Comparison of ENCODE assay signal across 33 cellular contexts in genomic region chr4:4195354-4195753, GRCh38. TPM values are rescaled to one million over a fixed set of nuclear protein-coding genes. Genes with fewer than 3 reads are reported as not detected.
"Had no signal": no experiment of that assay in that cellular context is flagged by ENCODE, and none has a peak within 500 bp of the region (broad histone marks: within the 10 kb centered on the region; RNA-seq: fewer than 3 reads in every experiment).

No MANE protein-coding gene starts in this region.

- H3K27ac ChIP-seq: stomach, suprapubic skin, testis, thoracic aorta, thyroid gland, tibial artery, tibial nerve, transverse colon, upper lobe of left lung, upper lobe of right lung, uterus, vagina had no signal

- H3K36me3 ChIP-seq: stomach, suprapubic skin, thoracic aorta, thyroid gland, tibial artery, tibial nerve, transverse colon, upper lobe of left lung, upper lobe of right lung, uterus, vagina had no signal

- H3K27me3 ChIP-seq: testis, thyroid gland, tibial nerve, upper lobe of left lung, upper lobe of right lung, uterus, vagina had no signal

- H3K9me3 ChIP-seq: suprapubic skin, testis, thoracic aorta, thyroid gland, tibial artery, tibial nerve, transverse colon, upper lobe of left lung, upper lobe of right lung, uterus, vagina had no signal

- H3K4me3 Mint-ChIP-seq: stimulated activated effector memory CD8-positive, alpha-beta T cell treated with anti-CD3 and anti-CD28 coated beads, Interleukin-12 subunit alpha, Interleukin-12 subunit beta, amount 100 ng/mL, for 72 hours; stimulated activated memory B cell treated with anti-CD40 and anti-IgM and Interleukin-4, amounts not matched to agents 10 μg/mL and 1 μg/mL and 100 μg/mL, for 72 hours; stimulated activated naive B cell treated with anti-CD40 and anti-IgM and Interleukin-4, amounts not matched to agents 10 μg/mL and 1 μg/mL and 100 μg/mL, for 72 hours; stimulated activated naive CD8-positive, alpha-beta T cell treated with anti-CD3 and anti-CD28 coated beads, Interleukin-15, amount 100 ng/mL, for 72 hours; stimulated activated naive CD8-positive, alpha-beta T cell treated with anti-CD3 and anti-CD28 coated beads, Interleukin-15, Interleukin-2, amounts not matched to agents 100 ng/mL and 50 ng/mL, for 24 hours; type B pancreatic cell had no signal

- H3K27ac Mint-ChIP-seq: stimulated activated effector memory CD8-positive, alpha-beta T cell treated with anti-CD3 and anti-CD28 coated beads, Interleukin-12 subunit alpha, Interleukin-12 subunit beta, amount 100 ng/mL, for 72 hours; stimulated activated memory B cell treated with anti-CD40 and anti-IgM and Interleukin-4, amounts not matched to agents 10 μg/mL and 1 μg/mL and 100 μg/mL, for 72 hours; stimulated activated naive B cell treated with anti-CD40 and anti-IgM and Interleukin-4, amounts not matched to agents 10 μg/mL and 1 μg/mL and 100 μg/mL, for 72 hours; stimulated activated naive CD8-positive, alpha-beta T cell treated with anti-CD3 and anti-CD28 coated beads, Interleukin-15, amount 100 ng/mL, for 72 hours; stimulated activated naive CD8-positive, alpha-beta T cell treated with anti-CD3 and anti-CD28 coated beads, Interleukin-15, Interleukin-2, amounts not matched to agents 100 ng/mL and 50 ng/mL, for 24 hours; type B pancreatic cell had no signal

- H3K4me3 ChIP-seq: stomach, suprapubic skin, testis, thoracic aorta, thyroid gland, tibial artery, tibial nerve, transverse colon, upper lobe of left lung, upper lobe of right lung, uterus, vagina had no signal

- ATAC-seq: stimulated activated effector memory CD8-positive, alpha-beta T cell treated with anti-CD3 and anti-CD28 coated beads, Interleukin-12 subunit alpha, Interleukin-12 subunit beta, amount 100 ng/mL, for 72 hours; stimulated activated memory B cell treated with anti-CD40 and anti-IgM and Interleukin-4, amounts not matched to agents 10 μg/mL and 1 μg/mL and 100 μg/mL, for 72 hours; stimulated activated naive B cell treated with anti-CD40 and anti-IgM and Interleukin-4, amounts not matched to agents 10 μg/mL and 1 μg/mL and 100 μg/mL, for 72 hours; stimulated activated naive CD8-positive, alpha-beta T cell treated with anti-CD3 and anti-CD28 coated beads, Interleukin-15, amount 100 ng/mL, for 72 hours; stimulated activated naive CD8-positive, alpha-beta T cell treated with anti-CD3 and anti-CD28 coated beads, Interleukin-15, Interleukin-2, amounts not matched to agents 100 U/mL and 50 U/mL, for 24 hours; upper lobe of right lung had no signal

- H3K4me1 ChIP-seq: stomach, suprapubic skin, testis, thyroid gland, tibial artery, tibial nerve, transverse colon, upper lobe of left lung, upper lobe of right lung, uterus, vagina had no signal

- H3K36me3 Mint-ChIP-seq: stimulated activated effector memory CD8-positive, alpha-beta T cell treated with anti-CD3 and anti-CD28 coated beads, Interleukin-12 subunit alpha, Interleukin-12 subunit beta, amount 100 ng/mL, for 72 hours; stimulated activated memory B cell treated with anti-CD40 and anti-IgM and Interleukin-4, amounts not matched to agents 10 μg/mL and 1 μg/mL and 100 μg/mL, for 72 hours; stimulated activated naive B cell treated with anti-CD40 and anti-IgM and Interleukin-4, amounts not matched to agents 10 μg/mL and 1 μg/mL and 100 μg/mL, for 72 hours; type B pancreatic cell had no signal

- FAIRE-seq: urothelium cell line had no signal

- DNase-seq: stimulated activated CD4-positive, alpha-beta T cell treated with anti-CD3 and anti-CD28 coated beads, Interleukin-2, amount 100 ng/mL, for 48 hours; stimulated activated CD4-positive, alpha-beta T cell treated with anti-CD3 and anti-CD28 coated beads, Interleukin-4, amount 100 ng/mL, for 1 hour; stimulated activated CD4-positive, alpha-beta T cell treated with anti-CD3 and anti-CD28 coated beads, Interleukin-4, amount 100 ng/mL, for 24 hours; stimulated activated CD4-positive, alpha-beta T cell treated with anti-CD3 and anti-CD28 coated beads, Interleukin-4, amount 100 ng/mL, for 4 hours; stimulated activated CD8-positive, alpha-beta memory T cell treated with anti-CD3 and anti-CD28 coated beads, Interleukin-4, amount 100 ng/mL, for 48 hours; stimulated activated naive B cell treated with anti-CD40 and anti-IgM and Interleukin-4, amounts not matched to agents 10 μg/mL and 1 μg/mL and 100 μg/mL, for 72 hours; stimulated activated naive CD4-positive, alpha-beta T cell; stimulated activated naive CD4-positive, alpha-beta T cell treated with Interleukin-2 at 50 U/mL for 16 hours; stimulated activated naive CD8-positive, alpha-beta T cell treated with anti-CD3 and anti-CD28 coated beads, Interleukin-15, amount 100 ng/mL, for 72 hours; stimulated activated naive CD8-positive, alpha-beta T cell treated with anti-CD3 and anti-CD28 coated beads, Interleukin-15, Interleukin-2, amounts not matched to agents 100 U/mL and 50 U/mL, for 24 hours; stomach; substantia nigra; testis; thyroid gland; tibial artery; transverse colon; trophoblast cell; upper lobe of left lung; upper lobe of right lung; uterus had no signal

- H3K9me3 Mint-ChIP-seq: stimulated activated effector memory CD8-positive, alpha-beta T cell treated with anti-CD3 and anti-CD28 coated beads, Interleukin-12 subunit alpha, Interleukin-12 subunit beta, amount 100 ng/mL, for 72 hours; stimulated activated memory B cell treated with anti-CD40 and anti-IgM and Interleukin-4, amounts not matched to agents 10 μg/mL and 1 μg/mL and 100 μg/mL, for 72 hours; stimulated activated naive CD8-positive, alpha-beta T cell treated with anti-CD3 and anti-CD28 coated beads, Interleukin-15, amount 100 ng/mL, for 72 hours; stimulated activated naive CD8-positive, alpha-beta T cell treated with anti-CD3 and anti-CD28 coated beads, Interleukin-15, Interleukin-2, amounts not matched to agents 100 ng/mL and 50 ng/mL, for 24 hours; type B pancreatic cell had no signal

RNA-seq across cellular contexts. Expression of gene OTOP1, which starts 31.4 kb away (rescaled TPM):
- total RNA-seq: stomach, subcutaneous adipose tissue, temporal lobe, thoracic aorta, thyroid gland, tibial nerve, transverse colon, upper lobe of left lung, upper lobe of right lung, ureter, urinary bladder, uterus, vagina had no signal
- polyA plus RNA-seq: stomach, urinary bladder had no signal
